Comparison of ENCODE assay signal across 17 cellular contexts in the genomic region with DNA sequence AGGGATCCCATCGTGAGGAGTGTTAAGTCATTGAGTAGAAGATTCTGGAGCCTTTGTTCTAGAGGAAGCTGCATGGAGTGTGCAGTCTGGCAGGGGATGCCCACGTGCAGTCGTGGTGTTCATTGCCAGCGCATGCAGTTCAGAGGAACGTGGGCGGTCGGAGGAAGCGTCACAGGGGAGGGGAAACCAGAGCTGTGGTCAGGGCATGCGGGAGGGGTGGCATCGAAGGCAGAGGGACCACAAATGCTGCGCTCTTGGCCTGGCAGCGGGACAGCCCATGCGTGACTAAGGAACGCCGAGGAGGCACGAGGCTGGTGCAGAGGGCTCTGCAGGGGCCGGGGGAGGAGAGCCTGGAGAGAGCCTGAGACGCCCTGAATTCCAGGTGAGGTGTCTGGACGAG.
A peak's percentile ranks its signal among the peaks of the same experiment; 100 is the strongest.
DNase-seq lines count a peak whose midpoint lies in the region; ATAC-seq and TF ChIP-seq lines count a peak whose summit lies in the region.
"Had no signal": no experiment of that assay in that cellular context is flagged by ENCODE, and none has a peak within 500 bp of the region (broad histone marks: within the 10 kb centered on the region; RNA-seq: fewer than 3 reads in every experiment).

No MANE protein-coding gene starts in this region.

- DNase-seq in T-helper 2 cell treated with Interferon-gamma antibody and Interleukin-4, amounts not matched to agents 5 μg/mL and 100 μg/mL, for 36 hours (ENCODE audit: low spot score): peak; percentile 14
- no peak for DNase-seq in endothelial cell (ENCODE audit: low spot score)
- DNase-seq in stimulated activated CD4-positive, alpha-beta T cell treated with anti-CD3 and anti-CD28 coated beads, Interleukin-2, amount 100 ng/mL, for 4 hours (ENCODE audit: low read depth): peak; percentile 10
- DNase-seq in MM.1S: no peak
- DNase-seq in NCI-H1417 treated with DMSO at 0.1 percent for 48 hours (lab: John Stamatoyannopoulos, UW): no peak
- no peak for DNase-seq in anterior cingulate cortex (lab: John Stamatoyannopoulos, UW)
- DNase-seq: activated gamma-delta T cell, AML-193, body of pancreas, Calu3, EL, foreskin keratinocyte, NCI-H2081, RPMI8226, testis had no signal

- H3K9me2 ChIP-seq in MM.1S (replicated peaks; ENCODE audit: insufficient read depth, low read length): no peaks in the 10 kb centered on the region

- no peak overlapping the region for H3K9ac ChIP-seq in MM.1S (ENCODE audit: low read length)

- peaks cover 2% of the 10 kb centered on the region for H3K27me3 Mint-ChIP-seq in T-helper 2 cell treated with Interferon-gamma antibody and Interleukin-4, amounts not matched to agents 5 μg/mL and 100 μg/mL, for 36 hours (ENCODE audit: low read depth)
- H3K27me3 Mint-ChIP-seq in endothelial cell (ENCODE audit: unreplicated experiment): peaks cover 4% of the 10 kb centered on the region

- H3K27ac Mint-ChIP-seq in T-helper 2 cell treated with Interferon-gamma antibody and Interleukin-4, amounts not matched to agents 5 μg/mL and 100 μg/mL, for 36 hours: no peak overlapping the region
- H3K27ac Mint-ChIP-seq in endothelial cell (ENCODE audit: unreplicated experiment): peak overlapping the region; percentile 67

- ATAC-seq in GM18511 (IDR thresholded peaks at IDR 0.05; ENCODE audit: unreplicated experiment): peak; percentile 58
- ATAC-seq: body of pancreas, foreskin keratinocyte, K562 had no signal

- H3K27me3 ChIP-seq in MM.1S (replicated peaks; ENCODE audit: insufficient read depth, low read length): no peaks in the 10 kb centered on the region
- H3K27me3 ChIP-seq: body of pancreas, foreskin keratinocyte, testis had no signal

- no peaks in the 10 kb centered on the region for H3K79me2 ChIP-seq in MM.1S (ENCODE audit: low read length)

- no peaks in the 10 kb centered on the region for H3K4me1 ChIP-seq in MM.1S (ENCODE audit: low read length)

- no peaks in the 10 kb centered on the region for H3K9me3 ChIP-seq in MM.1S (replicated peaks; ENCODE audit: insufficient read depth, low read length)
- H3K9me3 ChIP-seq: body of pancreas, testis had no signal

- no peak overlapping the region for H3K4me2 ChIP-seq in MM.1S (ENCODE audit: low read depth, low read length)

- H3K4me1 Mint-ChIP-seq in T-helper 2 cell treated with Interferon-gamma antibody and Interleukin-4, amounts not matched to agents 5 μg/mL and 100 μg/mL, for 36 hours (ENCODE audit: low read depth): peaks cover 8% of the 10 kb centered on the region
- H3K4me1 Mint-ChIP-seq in endothelial cell (ENCODE audit: unreplicated experiment): peaks cover 16% of the 10 kb centered on the region

- H2AFZ ChIP-seq in MM.1S (ENCODE audit: low read length): no peak overlapping the region

- H3K36me3 Mint-ChIP-seq in T-helper 2 cell treated with Interferon-gamma antibody and Interleukin-4, amounts not matched to agents 5 μg/mL and 100 μg/mL, for 36 hours (ENCODE audit: low read depth): no peaks in the 10 kb centered on the region
- H3K36me3 Mint-ChIP-seq in endothelial cell (ENCODE audit: low read depth, unreplicated experiment): peaks cover 3% of the 10 kb centered on the region

- no peaks in the 10 kb centered on the region for H3K9me3 Mint-ChIP-seq in T-helper 2 cell treated with Interferon-gamma antibody and Interleukin-4, amounts not matched to agents 5 μg/mL and 100 μg/mL, for 36 hours
- no peaks in the 10 kb centered on the region for H3K9me3 Mint-ChIP-seq in endothelial cell (ENCODE audit: unreplicated experiment)

- H3K27ac ChIP-seq in MM.1S (ENCODE audit: low read length): no peak overlapping the region
- H3K27ac ChIP-seq: body of pancreas, foreskin keratinocyte had no signal

- no peak overlapping the region for H3K4me3 ChIP-seq in MM.1S (ENCODE audit: low read length)
- H3K4me3 ChIP-seq: body of pancreas, K562, testis had no signal

- no peaks in the 10 kb centered on the region for H3K36me3 ChIP-seq in MM.1S (replicated peaks; ENCODE audit: insufficient read depth, low read length)

- no peaks in the 10 kb centered on the region for H4K20me1 ChIP-seq in MM.1S (ENCODE audit: insufficient read depth, low read length)

- no peaks in the 10 kb centered on the region for H3F3A ChIP-seq in MM.1S (ENCODE audit: insufficient read depth, low read length)

- TF ChIP-seq CTCF in endothelial cell (IDR thresholded peaks at IDR 0.05; ENCODE audit: unreplicated experiment) (no peak), MM.1S (IDR thresholded peaks at IDR 0.05; ENCODE audit: low read length) (no peak)

- H3K4me3 Mint-ChIP-seq in T-helper 2 cell treated with Interferon-gamma antibody and Interleukin-4, amounts not matched to agents 5 μg/mL and 100 μg/mL, for 36 hours: no peak overlapping the region
- no peak overlapping the region for H3K4me3 Mint-ChIP-seq in endothelial cell (ENCODE audit: unreplicated experiment)

Comparison
In these comparisons a context has a peak if more than half of its experiments do, and no peak if none do; other contexts are left out.
1. DNase-seq: peak in T-helper 2 cell treated with Interferon-gamma antibody and Interleukin-4, amounts not matched to agents 5 μg/mL and 100 μg/mL, for 36 hours (single experiment) and stimulated activated CD4-positive, alpha-beta T cell treated with anti-CD3 and anti-CD28 coated beads, Interleukin-2, amount 100 ng/mL, for 4 hours (single experiment); none in endothelial cell (single experiment), MM.1S (single experiment), NCI-H1417 treated with DMSO at 0.1 percent for 48 hours (single experiment) and anterior cingulate cortex (0 of 58).